ENCODE assay signal across 12 cellular contexts in genomic region chr9:27471789-27472585, GRCh38. TPM values are rescaled to one million over a fixed set of nuclear protein-coding genes. Genes with fewer than 3 reads are reported as not detected.
DNase-seq lines count a peak whose midpoint lies in the region; ATAC-seq, FAIRE-seq and TF ChIP-seq lines count a peak whose summit lies in the region.
"Had no signal": no experiment of that assay in that cellular context is flagged by ENCODE, and none has a peak within 500 bp of the region (broad histone marks: within the 10 kb centered on the region; RNA-seq: fewer than 3 reads in every experiment).

No MANE protein-coding gene starts in this region.

- in situ Hi-C loops in astrocyte of the cerebellum (cut with HindIII; ENCODE audit: low sequenced_read_pairs), result no loop called here

- DNase-seq in MV-4-11 (lab: John Stamatoyannopoulos, UW) (peak; percentile 17), astrocyte of the cerebellum (ENCODE audit: low read depth) (peak; percentile 31), keratinocyte (ENCODE audit: low read depth, low spot score) (no peak), testis (no peak), T-helper 2 cell (no peak), NCI-H187 treated with DMSO at 0.1 percent for 48 hours (lab: John Stamatoyannopoulos, UW) (no peak)
- DNase-seq: activated CD4-positive, CD25-positive, alpha-beta regulatory T cell; CD4-positive, CD25-positive, alpha-beta regulatory T cell; islet precursor cell; NCI-H2029; stimulated activated naive CD4-positive, alpha-beta T cell treated with Interleukin-2 at 50 U/mL for 16 hours had no signal

- peaks cover 2% of the 10 kb centered on the region for H3K9me1 ChIP-seq in keratinocyte (ENCODE audit: control insufficient read depth, extremely low read depth, insufficient read depth, low read length)

- no peak overlapping the region for H3K27ac ChIP-seq in keratinocyte (ENCODE audit: control insufficient read depth, insufficient read depth, low read length)
- peak overlapping the region; percentile 2 to 62 for H3K27ac ChIP-seq in testis

- H3K27me3 ChIP-seq in keratinocyte (ENCODE audit: control insufficient read depth, extremely low read depth, insufficient read depth, low read length), result no peaks in the 10 kb centered on the region
- no peaks in the 10 kb centered on the region for H3K27me3 ChIP-seq in testis

- no peak overlapping the region for H2AFZ ChIP-seq in keratinocyte (ENCODE audit: control insufficient read depth, low read length)

- no peaks in the 10 kb centered on the region for H4K20me1 ChIP-seq in keratinocyte (ENCODE audit: control insufficient read depth, extremely low read depth, insufficient read depth, low read length)

- peaks cover 34% of the 10 kb centered on the region for H3K4me1 ChIP-seq in keratinocyte (ENCODE audit: control insufficient read depth, extremely low read depth, insufficient read depth, low read length)
- H3K4me1 ChIP-seq in testis, result peaks cover 63% of the 10 kb centered on the region

- H3K36me3 ChIP-seq in keratinocyte (ENCODE audit: control insufficient read depth in 2 of 2, extremely low read depth in 1 of 2, insufficient read depth in 2 of 2, low read length in 2 of 2) (peaks cover 0 to 18% of the 10 kb centered on the region in 2 experiments), testis (ENCODE audit: low read depth, missing control alignments) (no peaks in the 10 kb centered on the region)

- no peak for TF ChIP-seq POLR2A in testis (IDR thresholded peaks at IDR 0.05)

- no peak overlapping the region for H3K9ac ChIP-seq in keratinocyte (ENCODE audit: control insufficient read depth, extremely low read depth, insufficient read depth, low read length)

- no peak for ATAC-seq in HG03457 (IDR thresholded peaks at IDR 0.05; ENCODE audit: unreplicated experiment)

- intact Hi-C loops in testis (cut with DNase I; ENCODE audit: low total_unique reads), result no loop called here

- H3K79me2 ChIP-seq in keratinocyte (ENCODE audit: control insufficient read depth, insufficient read depth, low read length), result peaks cover 43% of the 10 kb centered on the region

- no peaks in the 10 kb centered on the region for H3K9me3 ChIP-seq in keratinocyte (ENCODE audit: control insufficient read depth, low read depth, low read length)
- no peaks in the 10 kb centered on the region for H3K9me3 ChIP-seq in testis

- peak; percentile 75 for FAIRE-seq in keratinocyte (lab: Jason Lieb, UNC)

- peak overlapping the region; percentile 18 for H3K4me2 ChIP-seq in keratinocyte (ENCODE audit: control insufficient read depth, extremely low read depth, insufficient read depth, low read depth, low read length)

- H3K4me3 ChIP-seq in astrocyte of the cerebellum (ENCODE audit: low read depth, low read length) (no peak overlapping the region), keratinocyte (ENCODE audit: control insufficient read depth in 2 of 3, extremely low read depth in 1 of 3, insufficient read depth in 2 of 3, low read depth in 1 of 3, low read length in 3 of 3) (no peak overlapping the region), testis (no peak overlapping the region)

- no peak for TF ChIP-seq CTCF in astrocyte of the cerebellum (IDR thresholded peaks at IDR 0.05; ENCODE audit: low read depth, low read length, missing control alignments)
- no peak for TF ChIP-seq CTCF in keratinocyte (optimal IDR thresholded peaks at IDR 0.05 in 1 of 3, IDR thresholded peaks at IDR 0.05 in 1 of 3, conservative IDR thresholded peaks at IDR 0.05 in 1 of 3; ENCODE audit: extremely low read depth in 1 of 3, insufficient read depth in 2 of 3, low read length in 3 of 3)
- TF ChIP-seq CTCF in testis (IDR thresholded peaks at IDR 0.05), result no peak

- WGBS in testis, 2 donors, result 63 to 72% methylated on average over 8 of the region's 8 CpGs

- dilution Hi-C loops in keratinocyte (cut with MboI; ENCODE audit: extremely low pct_ligation_motif_present, low sequenced_read_pairs), result no loop called here

RNA-seq across cellular contexts. Expression of gene IFNK, which starts 52.1 kb away (rescaled TPM):
- 20.6 to 32.7 TPM (median 29.2 TPM) in 3 replicates for polyA plus RNA-seq in keratinocyte
- 26.2 TPM for polyA plus RNA-seq in keratinocyte (2011; ENCODE audit: low read depth)
- polyA plus RNA-seq in keratinocyte (2011; cell fraction: cytosol; rRNA removed), result 27.6 and 38.7 TPM in 2 replicates
- 19.8 and 29.8 TPM in 2 replicates for polyA plus RNA-seq in keratinocyte (2011; cell fraction: nucleus; rRNA removed)
- polyA plus RNA-seq in keratinocyte (2012; ENCODE audit: low replicate concordance), result 6.6 and 40.7 TPM in 2 replicates
- 1.7 to 6.6 TPM (median 2.7 TPM) in 3 replicates for polyA minus RNA-seq in keratinocyte
- polyA minus RNA-seq in keratinocyte (2011; cell fraction: cytosol; rRNA and poly(A)+ RNA removed), result 5.9 TPM
- polyA minus RNA-seq in keratinocyte (2011; cell fraction: nucleus; rRNA and poly(A)+ RNA removed), result 6.1 and 10.2 TPM in 2 replicates
- not detected for total RNA-seq in testis
- not detected for polyA plus RNA-seq in testis (ENCODE audit: insufficient read depth, low read depth, low replicate concordance)
- total RNA-seq: CD4-positive, CD25-positive, alpha-beta regulatory T cell had no signal
- polyA plus RNA-seq: CD4-positive, CD25-positive, alpha-beta regulatory T cell had no signal

RNA-seq across cellular contexts. Expression of gene MOB3B, which starts 57.6 kb away (rescaled TPM):
- polyA plus RNA-seq in keratinocyte (32.6 to 40.8 TPM (median 35.3 TPM) in 3 replicates), testis (ENCODE audit: insufficient read depth, low read depth, low replicate concordance) (9.1 TPM)
- polyA plus RNA-seq in keratinocyte (2011; ENCODE audit: low read depth), result 2.1 TPM
- 30.8 and 45.8 TPM in 2 replicates for polyA plus RNA-seq in keratinocyte (2011; cell fraction: cytosol; rRNA removed)
- 27.6 and 28.0 TPM in 2 replicates for polyA plus RNA-seq in keratinocyte (2011; cell fraction: nucleus; rRNA removed)
- polyA plus RNA-seq in keratinocyte (2012; ENCODE audit: low replicate concordance), result 3.6 and 27.5 TPM in 2 replicates
- 36.3 to 54.1 TPM (median 51.3 TPM) in 3 replicates for polyA minus RNA-seq in keratinocyte
- 40.1 TPM for polyA minus RNA-seq in keratinocyte (2011; cell fraction: cytosol; rRNA and poly(A)+ RNA removed)
- 25.1 and 43.9 TPM in 2 replicates for polyA minus RNA-seq in keratinocyte (2011; cell fraction: nucleus; rRNA and poly(A)+ RNA removed)
- total RNA-seq in testis, result 10 to 100 TPM; 17.5 to 23.2 TPM

Comparison
In these comparisons a context has a peak if more than half of its experiments do, and no peak if none do; other contexts are left out.
1. DNase-seq: peak in MV-4-11 (single experiment) and astrocyte of the cerebellum (single experiment); none in keratinocyte (single experiment), testis (single experiment), T-helper 2 cell (0 of 5) and NCI-H187 treated with DMSO at 0.1 percent for 48 hours (single experiment).